ENCODE assay signal across 19 cellular contexts in genomic region chr21:41059871-41060270, GRCh38.
DNase-seq lines count a peak whose midpoint lies in the region; FAIRE-seq and TF ChIP-seq lines count a peak whose summit lies in the region.
"Had no signal": no experiment of that assay in that cellular context is flagged by ENCODE, and none has a peak within 500 bp of the region (broad histone marks: within the 10 kb centered on the region; RNA-seq: fewer than 3 reads in every experiment).

No MANE protein-coding gene starts in this region.

- H3K14ac ChIP-seq in trophoblast cell (ENCODE audit: low read length): no peak overlapping the region

- no peaks in the 10 kb centered on the region for H4K20me1 ChIP-seq in astrocyte (ENCODE audit: insufficient read depth, low read length)

- H2BK12ac ChIP-seq in trophoblast cell (ENCODE audit: low read length): no peak overlapping the region

- H4K8ac ChIP-seq in trophoblast cell (ENCODE audit: low read depth, low read length): no peak overlapping the region

- FAIRE-seq in astrocyte (lab: Jason Lieb, UNC): no peak
- FAIRE-seq: A204.1, GM12878, GM19239, H1 had no signal

- TF ChIP-seq CTCF in astrocyte (IDR thresholded peaks at IDR 0.05; ENCODE audit: insufficient read depth, low read depth, low read length): no peak

- H3K4me1 Mint-ChIP-seq in astrocyte (ENCODE audit: low read depth, unreplicated experiment): peaks cover 7% of the 10 kb centered on the region
- H3K4me1 Mint-ChIP-seq: CD4-positive, CD25-positive, alpha-beta regulatory T cell; CD8-positive, alpha-beta memory T cell had no signal

- H2AFZ ChIP-seq in astrocyte (ENCODE audit: low read depth, low read length): no peak overlapping the region
- no peak overlapping the region for H2AFZ ChIP-seq in trophoblast cell (ENCODE audit: insufficient read depth, low read length, poor library complexity)

- no peak overlapping the region for H3K4me3 Mint-ChIP-seq in astrocyte (ENCODE audit: unreplicated experiment)
- H3K4me3 Mint-ChIP-seq: CD4-positive, CD25-positive, alpha-beta regulatory T cell; CD8-positive, alpha-beta memory T cell; H9 had no signal

- H3K27me3 ChIP-seq in astrocyte (ENCODE audit: insufficient read depth, low read length) (no peaks in the 10 kb centered on the region), trophoblast cell (ENCODE audit: insufficient read depth, low read length) (no peaks in the 10 kb centered on the region)
- H3K27me3 ChIP-seq: BE2C had no signal

- H4K91ac ChIP-seq in trophoblast cell (ENCODE audit: low read depth, low read length): no peak overlapping the region

- H3K9me3 Mint-ChIP-seq in astrocyte (ENCODE audit: unreplicated experiment): peaks cover 14% of the 10 kb centered on the region

- no peak overlapping the region for H3K27ac ChIP-seq in astrocyte (ENCODE audit: low read depth, low read length)
- no peak overlapping the region for H3K27ac ChIP-seq in trophoblast cell (ENCODE audit: low read depth, low read length)

- peak overlapping the region; percentile 23 for H3K27ac Mint-ChIP-seq in astrocyte (ENCODE audit: unreplicated experiment)
- H3K27ac Mint-ChIP-seq: CD4-positive, CD25-positive, alpha-beta regulatory T cell; CD8-positive, alpha-beta memory T cell; H9 had no signal

- no peak overlapping the region for H4K12ac ChIP-seq in trophoblast cell (ENCODE audit: low read depth, low read length)

- H3K4me3 ChIP-seq in astrocyte (ENCODE audit: insufficient read depth, low read depth, low read length) (no peak overlapping the region), trophoblast cell (ENCODE audit: low read depth, low read length) (no peak overlapping the region)
- H3K4me3 ChIP-seq: GM12878 had no signal

- H3K4me2 ChIP-seq in astrocyte (ENCODE audit: low read length) (no peak overlapping the region), trophoblast cell (ENCODE audit: low read length) (no peak overlapping the region)

- H3K23ac ChIP-seq in trophoblast cell (ENCODE audit: low read length): no peak overlapping the region

- WGBS in trophoblast cell (ENCODE audit: extremely low coverage, insufficient coverage, insufficient read length): no CpG with 5 or more reads among the region's 6 CpGs

- no peak overlapping the region for H2BK5ac ChIP-seq in trophoblast cell (ENCODE audit: low read depth, low read length, poor library complexity)

- peaks cover 10% of the 10 kb centered on the region for H3K9me3 ChIP-seq in astrocyte (ENCODE audit: insufficient read depth, low read depth, low read length)
- H3K9me3 ChIP-seq in trophoblast cell (ENCODE audit: insufficient read depth, low read depth, low read length): peaks cover 5% of the 10 kb centered on the region
- H3K9me3 ChIP-seq: BE2C had no signal

- no peaks in the 10 kb centered on the region for H3K36me3 Mint-ChIP-seq in astrocyte (ENCODE audit: low read depth, unreplicated experiment)
- H3K36me3 Mint-ChIP-seq: CD4-positive, CD25-positive, alpha-beta regulatory T cell; CD8-positive, alpha-beta memory T cell had no signal

- no peak overlapping the region for H2AK5ac ChIP-seq in trophoblast cell (ENCODE audit: low read length)

- H3K79me1 ChIP-seq in trophoblast cell (ENCODE audit: low read length): peaks cover 2% of the 10 kb centered on the region

- H3K9ac ChIP-seq in astrocyte (ENCODE audit: low read length): no peak overlapping the region
- no peak overlapping the region for H3K9ac ChIP-seq in trophoblast cell (ENCODE audit: low read length)

- no peaks in the 10 kb centered on the region for H3K36me3 ChIP-seq in astrocyte (ENCODE audit: insufficient read depth, low read length)
- H3K36me3 ChIP-seq in trophoblast cell (ENCODE audit: control insufficient read depth in 1 of 2, insufficient read depth in 2 of 2, low read length in 2 of 2): no peaks in the 10 kb centered on the region
- H3K36me3 ChIP-seq: BE2C had no signal

- no peak overlapping the region for H3K18ac ChIP-seq in trophoblast cell (ENCODE audit: low read length)

- DNase-seq in EL (peak; percentile 1), astrocyte (ENCODE audit: low read depth) (peak; percentile 14), kidney tubule cell (ENCODE audit: low spot score) (peak; percentile 55), trophoblast cell (peak; percentile 59 to 78), kidney glomerular epithelial cell (lab: John Stamatoyannopoulos, UW) (no peak), NCI-H526 treated with DMSO at 0.1 percent for 48 hours (lab: John Stamatoyannopoulos, UW) (no peak), ureter (ENCODE audit: low spot score) (no peak), NCI-H1048 (lab: John Stamatoyannopoulos, UW) (no peak)
- DNase-seq: ACHN; BE2C; C1 segment of cervical spinal cord; CD4-positive, CD25-positive, alpha-beta regulatory T cell; CD8-positive, alpha-beta memory T cell; COR-L47; H9 had no signal

- H3K4me1 ChIP-seq in astrocyte (ENCODE audit: insufficient read depth, low read length) (no peaks in the 10 kb centered on the region), trophoblast cell (ENCODE audit: control insufficient read depth in 1 of 2, insufficient read depth in 2 of 2, low read length in 2 of 2) (peaks cover 8 to 9% of the 10 kb centered on the region in 2 experiments)
- H3K4me1 ChIP-seq: BE2C had no signal

- no peak overlapping the region for H3K4ac ChIP-seq in trophoblast cell (ENCODE audit: low read depth, low read length)

- H3K79me2 ChIP-seq in astrocyte (ENCODE audit: insufficient read depth, low read length) (no peaks in the 10 kb centered on the region), trophoblast cell (ENCODE audit: control insufficient read depth, insufficient read depth, low read length, poor library complexity) (no peaks in the 10 kb centered on the region)

- H3K27me3 Mint-ChIP-seq in astrocyte (ENCODE audit: low read depth, unreplicated experiment): no peaks in the 10 kb centered on the region
- H3K27me3 Mint-ChIP-seq: CD4-positive, CD25-positive, alpha-beta regulatory T cell had no signal

- H2BK120ac ChIP-seq in trophoblast cell (ENCODE audit: insufficient read depth, low read length, poor library complexity): no peak overlapping the region

Comparison
In these comparisons a context has a peak if more than half of its experiments do, and no peak if none do; other contexts are left out.
1. DNase-seq: peak in EL (single experiment), astrocyte (single experiment), kidney tubule cell (single experiment) and trophoblast cell (2 of 2); none in kidney glomerular epithelial cell (single experiment), NCI-H526 treated with DMSO at 0.1 percent for 48 hours (single experiment), ureter (single experiment) and NCI-H1048 (single experiment).